In the genomic region with DNA sequence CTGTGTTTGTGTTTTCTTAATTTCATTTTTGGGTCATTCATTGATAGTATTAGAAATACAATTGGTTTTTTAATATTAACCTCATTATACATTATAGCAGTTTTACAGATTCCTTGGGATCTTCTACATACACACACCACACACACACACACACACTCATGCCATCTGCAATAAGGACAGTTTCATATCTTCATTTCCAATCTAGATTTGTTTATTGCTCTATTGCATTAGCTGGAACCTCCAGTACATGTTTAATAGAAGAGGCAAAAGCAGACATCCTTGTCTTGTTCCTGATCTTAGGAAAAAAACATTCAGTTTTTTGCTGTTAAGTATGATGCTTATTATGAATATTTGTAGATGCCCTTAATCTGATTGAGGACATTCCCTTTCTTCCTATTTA, we compare ENCODE assay signal across 31 cellular contexts. TPM values are rescaled to one million over a fixed set of nuclear protein-coding genes. Genes with fewer than 3 reads are reported as not detected.
"Had no signal": no experiment of that assay in that cellular context is flagged by ENCODE, and none has a peak within 500 bp of the region (broad histone marks: within the 10 kb centered on the region; RNA-seq: fewer than 3 reads in every experiment).

No MANE protein-coding gene starts in this region.

- H3K4me3 ChIP-seq: stomach, suprapubic skin, testis, thoracic aorta, thyroid gland, tibial artery, tibial nerve, transverse colon, upper lobe of left lung, upper lobe of right lung, uterus, vagina had no signal

- H3K27ac ChIP-seq: stomach, suprapubic skin, testis, thoracic aorta, thyroid gland, tibial artery, tibial nerve, transverse colon, upper lobe of left lung, upper lobe of right lung, uterus, vagina had no signal

- H3K4me1 ChIP-seq: stomach, suprapubic skin, testis, thyroid gland, tibial artery, tibial nerve, transverse colon, upper lobe of left lung, upper lobe of right lung, uterus, vagina had no signal

- FAIRE-seq: urothelium cell line had no signal

- H3K9me3 ChIP-seq: stomach, suprapubic skin, testis, thoracic aorta, thyroid gland, tibial artery, tibial nerve, transverse colon, upper lobe of left lung, upper lobe of right lung, uterus, vagina had no signal

- H3K27me3 ChIP-seq: suprapubic skin, testis, thyroid gland, tibial nerve, upper lobe of left lung, upper lobe of right lung, uterus, vagina had no signal

- DNase-seq: stimulated activated CD4-positive, alpha-beta T cell treated with anti-CD3 and anti-CD28 coated beads, Interleukin-2, amount 100 ng/mL, for 48 hours; stimulated activated CD4-positive, alpha-beta T cell treated with anti-CD3 and anti-CD28 coated beads, Interleukin-4, amount 100 ng/mL, for 1 hour; stimulated activated CD4-positive, alpha-beta T cell treated with anti-CD3 and anti-CD28 coated beads, Interleukin-4, amount 100 ng/mL, for 24 hours; stimulated activated CD4-positive, alpha-beta T cell treated with anti-CD3 and anti-CD28 coated beads, Interleukin-4, amount 100 ng/mL, for 4 hours; stimulated activated CD8-positive, alpha-beta memory T cell treated with anti-CD3 and anti-CD28 coated beads, Interleukin-4, amount 100 ng/mL, for 48 hours; stimulated activated naive B cell treated with anti-CD40 and anti-IgM and Interleukin-4, amounts not matched to agents 10 μg/mL and 1 μg/mL and 100 μg/mL, for 72 hours; stimulated activated naive CD4-positive, alpha-beta T cell; stimulated activated naive CD4-positive, alpha-beta T cell treated with Interleukin-2 at 50 U/mL for 16 hours; stimulated activated naive CD8-positive, alpha-beta T cell treated with anti-CD3 and anti-CD28 coated beads, Interleukin-15, amount 100 ng/mL, for 72 hours; stimulated activated naive CD8-positive, alpha-beta T cell treated with anti-CD3 and anti-CD28 coated beads, Interleukin-15, Interleukin-2, amounts not matched to agents 100 U/mL and 50 U/mL, for 24 hours; stomach; substantia nigra; testis; thyroid gland; tibial artery; transverse colon; trophoblast cell; upper lobe of left lung; upper lobe of right lung; uterus had no signal

- H3K36me3 ChIP-seq: stomach, suprapubic skin, thoracic aorta, thyroid gland, tibial artery, tibial nerve, transverse colon, upper lobe of left lung, upper lobe of right lung, uterus, vagina had no signal

- ATAC-seq: stimulated activated effector memory CD8-positive, alpha-beta T cell treated with anti-CD3 and anti-CD28 coated beads, Interleukin-12 subunit alpha, Interleukin-12 subunit beta, amount 100 ng/mL, for 72 hours; stimulated activated memory B cell treated with anti-CD40 and anti-IgM and Interleukin-4, amounts not matched to agents 10 μg/mL and 1 μg/mL and 100 μg/mL, for 72 hours; stimulated activated naive B cell treated with anti-CD40 and anti-IgM and Interleukin-4, amounts not matched to agents 10 μg/mL and 1 μg/mL and 100 μg/mL, for 72 hours; stimulated activated naive CD8-positive, alpha-beta T cell treated with anti-CD3 and anti-CD28 coated beads, Interleukin-15, amount 100 ng/mL, for 72 hours; stimulated activated naive CD8-positive, alpha-beta T cell treated with anti-CD3 and anti-CD28 coated beads, Interleukin-15, Interleukin-2, amounts not matched to agents 100 U/mL and 50 U/mL, for 24 hours; upper lobe of right lung had no signal

RNA-seq across cellular contexts. Expression of gene OPN1SW, which starts 54.2 kb away (rescaled TPM):
- total RNA-seq: stomach, subcutaneous adipose tissue, suprapubic skin, temporal lobe, testis, thoracic aorta, thyroid gland, tibial nerve, transverse colon, upper lobe of left lung, upper lobe of right lung, ureter, urinary bladder, uterus, vagina had no signal
- polyA plus RNA-seq: stomach, urinary bladder had no signal
